1 cellular context compared by ENCODE assay signal in the genomic region with DNA sequence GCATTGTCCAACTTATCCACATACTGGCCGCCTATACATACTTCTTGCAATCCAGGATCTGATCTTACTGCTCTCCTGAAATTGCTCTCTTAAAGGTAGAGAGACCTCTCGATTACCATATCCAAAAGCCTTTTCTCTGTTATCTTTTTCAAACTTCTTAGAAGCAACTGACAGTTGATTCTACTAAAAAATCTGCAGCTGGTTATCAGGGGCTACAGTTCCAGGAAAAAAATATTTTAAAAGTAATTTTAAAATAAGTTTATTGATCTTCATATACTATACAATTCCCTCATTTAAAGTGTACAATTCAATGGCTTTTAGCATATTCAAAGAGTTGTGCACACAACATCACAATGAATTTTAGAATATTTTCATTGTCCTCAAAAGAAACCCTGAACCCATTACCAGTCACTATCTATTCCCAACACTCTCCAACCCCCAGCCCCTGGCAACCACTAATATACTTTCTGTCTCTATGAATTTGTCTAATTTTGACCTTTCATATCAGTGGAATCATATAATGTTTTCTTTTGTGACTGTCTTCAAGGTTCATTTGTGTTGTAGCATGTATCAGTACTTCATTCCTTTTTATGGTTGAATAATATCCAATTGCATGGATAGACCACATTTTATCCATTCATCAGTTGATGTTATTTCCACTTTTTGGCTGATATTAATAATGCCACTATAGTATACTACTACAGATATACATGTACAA.
TF ChIP-seq lines count a peak whose summit lies in the region.

No MANE protein-coding gene starts in this region.

TF ChIP-seq in K562, 482 proteins besides CTCF, POLR2A, EP300 and RAD21 (continues in another document):
- TF ChIP-seq RB1 (IDR thresholded peaks at IDR 0.05; ENCODE audit: low read depth): no peak
- TF ChIP-seq TCF3 (CRISPR knock-in tag; IDR thresholded peaks at IDR 0.05): peak; percentile 47
- TF ChIP-seq MAX (CRISPR knock-in tag; IDR thresholded peaks at IDR 0.05): no peak
- no peak for TF ChIP-seq HDAC3 (IDR thresholded peaks at IDR 0.05; ENCODE audit: borderline replicate concordance, partially characterized antibody)
- no peak for TF ChIP-seq TAF9B (IDR thresholded peaks at IDR 0.05; ENCODE audit: partially characterized antibody)
- TF ChIP-seq SMARCA4 (IDR thresholded peaks at IDR 0.05): 0 out of 2 replicates have a peak, but pooled peaks have one; percentile 40
- TF ChIP-seq HDAC2 (IDR thresholded peaks at IDR 0.05): peak; percentile 11; the same call in 1 of the 2 replicates
- TF ChIP-seq, protein P1, sequence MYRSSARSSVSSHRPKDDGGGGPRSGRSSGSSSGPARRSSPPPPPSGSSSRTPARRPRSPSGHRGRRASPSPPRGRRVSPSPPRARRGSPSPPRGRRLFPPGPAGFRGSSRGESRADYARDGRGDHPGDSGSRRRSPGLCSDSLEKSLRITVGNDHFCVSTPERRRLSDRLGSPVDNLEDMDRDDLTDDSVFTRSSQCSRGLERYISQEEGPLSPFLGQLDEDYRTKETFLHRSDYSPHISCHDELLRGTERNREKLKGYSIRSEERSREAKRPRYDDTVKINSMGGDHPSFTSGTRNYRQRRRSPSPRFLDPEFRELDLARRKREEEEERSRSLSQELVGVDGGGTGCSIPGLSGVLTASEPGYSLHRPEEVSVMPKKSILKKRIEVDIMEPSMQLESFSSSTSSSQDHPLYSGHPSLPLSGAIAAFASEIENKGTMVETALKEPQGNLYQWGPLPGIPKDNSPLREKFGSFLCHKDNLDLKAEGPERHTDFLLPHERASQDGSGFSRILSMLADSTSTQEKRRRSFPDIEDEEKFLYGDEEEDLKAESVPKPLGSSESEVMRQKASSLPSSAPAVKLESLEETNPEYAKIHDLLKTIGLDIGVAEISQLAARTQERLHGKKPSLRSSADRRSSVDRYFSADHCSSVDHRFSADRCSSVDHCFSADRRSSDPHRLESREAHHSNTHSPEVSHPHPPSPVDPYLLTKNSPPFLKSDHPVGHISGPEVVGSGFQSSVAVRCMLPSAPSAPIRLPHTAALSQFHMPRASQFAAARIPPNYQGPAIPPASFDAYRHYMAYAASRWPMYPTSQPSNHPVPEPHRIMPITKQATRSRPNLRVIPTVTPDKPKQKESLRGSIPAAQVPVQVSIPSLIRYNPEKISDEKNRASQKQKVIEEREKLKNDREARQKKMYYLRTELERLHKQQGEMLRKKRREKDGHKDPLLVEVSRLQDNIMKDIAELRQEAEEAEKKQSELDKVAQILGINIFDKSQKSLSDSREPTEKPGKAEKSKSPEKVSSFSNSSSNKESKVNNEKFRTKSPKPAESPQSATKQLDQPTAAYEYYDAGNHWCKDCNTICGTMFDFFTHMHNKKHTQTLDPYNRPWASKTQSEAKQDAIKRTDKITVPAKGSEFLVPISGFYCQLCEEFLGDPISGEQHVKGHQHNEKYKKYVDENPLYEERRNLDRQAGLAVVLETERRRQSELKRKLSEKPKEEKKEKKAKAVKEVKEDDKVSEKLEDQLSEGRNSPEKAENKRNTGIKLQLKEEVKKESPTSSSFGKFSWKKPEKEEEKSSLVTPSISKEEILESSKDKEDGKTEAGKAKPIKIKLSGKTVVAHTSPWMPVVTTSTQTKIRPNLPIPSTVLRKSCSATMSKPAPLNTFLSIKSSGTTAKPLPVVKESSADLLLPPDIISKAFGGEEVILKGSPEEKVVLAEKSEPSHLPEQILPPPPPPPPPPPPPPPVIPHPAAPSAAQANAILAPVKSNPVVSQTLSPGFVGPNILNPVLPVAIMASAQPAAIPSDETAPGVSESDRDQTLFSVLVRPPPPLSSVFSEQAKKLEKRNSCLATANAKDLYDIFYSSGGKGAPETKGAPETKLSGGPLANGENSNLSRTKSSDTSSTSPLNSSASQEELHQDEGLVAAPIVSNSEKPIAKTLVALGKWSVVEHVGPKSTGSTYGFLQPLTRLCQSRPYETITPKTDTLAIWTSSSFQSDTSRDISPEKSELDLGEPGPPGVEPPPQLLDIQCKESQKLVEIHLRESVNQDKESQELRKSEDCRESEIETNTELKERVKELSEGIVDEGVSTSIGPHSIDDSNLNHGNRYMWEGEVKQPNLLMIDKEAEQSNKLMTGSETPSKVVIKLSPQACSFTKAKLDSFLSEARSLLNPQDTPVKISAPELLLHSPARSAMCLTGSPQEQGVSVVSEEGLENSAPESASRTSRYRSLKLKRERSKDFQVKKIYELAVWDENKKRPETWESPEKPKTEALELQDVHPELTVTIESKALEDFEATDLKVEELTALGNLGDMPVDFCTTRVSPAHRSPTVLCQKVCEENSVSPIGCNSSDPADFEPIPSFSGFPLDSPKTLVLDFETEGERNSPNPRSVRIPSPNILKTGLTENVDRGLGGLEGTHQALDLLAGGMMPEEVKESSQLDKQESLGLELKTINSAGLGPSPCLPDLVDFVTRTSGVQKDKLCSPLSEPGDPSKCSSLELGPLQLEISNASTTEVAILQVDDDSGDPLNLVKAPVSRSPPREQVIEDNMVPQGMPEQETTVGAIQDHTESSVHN (IDR thresholded peaks at IDR 0.05; ENCODE audit: borderline replicate concordance in 1 of 2, low read depth in 1 of 2): no peak
- TF ChIP-seq ZNF507 (tag; conservative IDR thresholded peaks at IDR 0.05): no peak
- TF ChIP-seq, protein P2, sequence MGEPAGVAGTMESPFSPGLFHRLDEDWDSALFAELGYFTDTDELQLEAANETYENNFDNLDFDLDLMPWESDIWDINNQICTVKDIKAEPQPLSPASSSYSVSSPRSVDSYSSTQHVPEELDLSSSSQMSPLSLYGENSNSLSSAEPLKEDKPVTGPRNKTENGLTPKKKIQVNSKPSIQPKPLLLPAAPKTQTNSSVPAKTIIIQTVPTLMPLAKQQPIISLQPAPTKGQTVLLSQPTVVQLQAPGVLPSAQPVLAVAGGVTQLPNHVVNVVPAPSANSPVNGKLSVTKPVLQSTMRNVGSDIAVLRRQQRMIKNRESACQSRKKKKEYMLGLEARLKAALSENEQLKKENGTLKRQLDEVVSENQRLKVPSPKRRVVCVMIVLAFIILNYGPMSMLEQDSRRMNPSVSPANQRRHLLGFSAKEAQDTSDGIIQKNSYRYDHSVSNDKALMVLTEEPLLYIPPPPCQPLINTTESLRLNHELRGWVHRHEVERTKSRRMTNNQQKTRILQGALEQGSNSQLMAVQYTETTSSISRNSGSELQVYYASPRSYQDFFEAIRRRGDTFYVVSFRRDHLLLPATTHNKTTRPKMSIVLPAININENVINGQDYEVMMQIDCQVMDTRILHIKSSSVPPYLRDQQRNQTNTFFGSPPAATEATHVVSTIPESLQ (CRISPR knock-in tag; IDR thresholded peaks at IDR 0.05): no peak
- no peak for TF ChIP-seq MEIS2 (IDR thresholded peaks at IDR 0.05; ENCODE audit: partially characterized antibody)
- peak; percentile 30; the same call in 1 of the 2 replicates for TF ChIP-seq RFX1 (IDR thresholded peaks at IDR 0.05)
- TF ChIP-seq, protein P3, sequence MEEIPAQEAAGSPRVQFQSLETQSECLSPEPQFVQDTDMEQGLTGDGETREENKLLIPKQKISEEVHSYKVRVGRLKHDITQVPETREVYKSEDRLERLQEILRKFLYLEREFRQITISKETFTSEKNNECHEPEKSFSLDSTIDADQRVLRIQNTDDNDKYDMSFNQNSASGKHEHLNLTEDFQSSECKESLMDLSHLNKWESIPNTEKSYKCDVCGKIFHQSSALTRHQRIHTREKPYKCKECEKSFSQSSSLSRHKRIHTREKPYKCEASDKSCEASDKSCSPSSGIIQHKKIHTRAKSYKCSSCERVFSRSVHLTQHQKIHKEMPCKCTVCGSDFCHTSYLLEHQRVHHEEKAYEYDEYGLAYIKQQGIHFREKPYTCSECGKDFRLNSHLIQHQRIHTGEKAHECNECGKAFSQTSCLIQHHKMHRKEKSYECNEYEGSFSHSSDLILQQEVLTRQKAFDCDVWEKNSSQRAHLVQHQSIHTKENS (CRISPR knock-in tag; IDR thresholded peaks at IDR 0.05): no peak
- TF ChIP-seq HCFC1 (IDR thresholded peaks at IDR 0.05; ENCODE audit: low read depth, low read length): no peak
- TF ChIP-seq STAT5A (IDR thresholded peaks at IDR 0.05; ENCODE audit: borderline replicate concordance, low read length): 0 out of 2 replicates have a peak, but pooled peaks have one; percentile 31
- TF ChIP-seq NCOA6 (IDR thresholded peaks at IDR 0.05): no peak
- TF ChIP-seq ARID1B (IDR thresholded peaks at IDR 0.05): peak; percentile 87
- TF ChIP-seq ZNF24 (IDR thresholded peaks at IDR 0.05): peak; percentile 63; the same call in 1 of the 2 replicates
- TF ChIP-seq NEUROD1 (IDR thresholded peaks at IDR 0.05; ENCODE audit: borderline replicate concordance, low read depth, low read length, partially characterized antibody): no peak
- TF ChIP-seq ZFP36 (IDR thresholded peaks at IDR 0.05; ENCODE audit: low read depth, low read length, partially characterized antibody): no peak
- TF ChIP-seq XRCC3 (IDR thresholded peaks at IDR 0.05): no peak
- TF ChIP-seq SNRNP70 (optimal IDR thresholded peaks at IDR 0.05; ENCODE audit: low read depth, low read length): no peak
- TF ChIP-seq NBN (IDR thresholded peaks at IDR 0.05; ENCODE audit: low read depth): no peak
- TF ChIP-seq RBM25 (IDR thresholded peaks at IDR 0.05; ENCODE audit: low read depth, low read length, severe bottlenecking): no peak
- no peak for TF ChIP-seq BRCA1 (IDR thresholded peaks at IDR 0.05)
- TF ChIP-seq BRCA1 (CRISPR knock-in tag; IDR thresholded peaks at IDR 0.05): no peak
- TF ChIP-seq ZNF197 (CRISPR knock-in tag; IDR thresholded peaks at IDR 0.05; ENCODE audit: low read depth): no peak
- TF ChIP-seq ZNF3 (CRISPR knock-in tag; IDR thresholded peaks at IDR 0.05): no peak
- TF ChIP-seq ZNF586 (CRISPR knock-in tag; conservative IDR thresholded peaks at IDR 0.05): no peak
- no peak for TF ChIP-seq ZNF384 (IDR thresholded peaks at IDR 0.05; ENCODE audit: low read depth, low read length)
- no peak for TF ChIP-seq PATZ1 (CRISPR knock-in tag; IDR thresholded peaks at IDR 0.05; ENCODE audit: borderline replicate concordance)
- no peak for TF ChIP-seq EGR1 (conservative IDR thresholded peaks at IDR 0.05)
- no peak for TF ChIP-seq POLR2H (tag; IDR thresholded peaks at IDR 0.05; ENCODE audit: low read depth)
- peak; percentile 55; the same call in 1 of the 2 replicates for TF ChIP-seq CBFA2T2 (conservative IDR thresholded peaks at IDR 0.05)
- 0 out of 2 replicates have a peak, but pooled peaks have one; percentile 33 for TF ChIP-seq SOX6 (IDR thresholded peaks at IDR 0.05)
- peak; percentile 15; the same call in 1 of the 2 replicates for TF ChIP-seq MTA2 (IDR thresholded peaks at IDR 0.05; ENCODE audit: low read depth)
- TF ChIP-seq SMAD1 (IDR thresholded peaks at IDR 0.05; ENCODE audit: low read depth, low read length, partially characterized antibody): no peak
- TF ChIP-seq ZNF76 (CRISPR knock-in tag; IDR thresholded peaks at IDR 0.05; ENCODE audit: borderline replicate concordance): no peak
- TF ChIP-seq RBM17 (IDR thresholded peaks at IDR 0.05; ENCODE audit: borderline replicate concordance, low read depth, low read length): no peak
- TF ChIP-seq ZNF224 (CRISPR knock-in tag; IDR thresholded peaks at IDR 0.05): no peak
- no peak for TF ChIP-seq BRD9 (IDR thresholded peaks at IDR 0.05; ENCODE audit: low read depth, partially characterized antibody)
- TF ChIP-seq SMARCE1 (IDR thresholded peaks at IDR 0.05): peak; percentile 13; the same call in 1 of the 2 replicates
- no peak for TF ChIP-seq MTF1 (CRISPR knock-in tag; IDR thresholded peaks at IDR 0.05; ENCODE audit: borderline replicate concordance)
- 0 out of 2 replicates have a peak, but pooled peaks have one; percentile 17 for TF ChIP-seq ZEB2 (IDR thresholded peaks at IDR 0.05)
- TF ChIP-seq PHF20 (IDR thresholded peaks at IDR 0.05; ENCODE audit: partially characterized antibody): no peak
- no peak for TF ChIP-seq ZNF695 (CRISPR knock-in tag; IDR thresholded peaks at IDR 0.05)
- TF ChIP-seq GTF2F1 (IDR thresholded peaks at IDR 0.05; ENCODE audit: low read depth, low read length): no peak
- TF ChIP-seq LARP7 (IDR thresholded peaks at IDR 0.05): no peak
- peak; percentile 59 for TF ChIP-seq TEAD4 (IDR thresholded peaks at IDR 0.05; ENCODE audit: low read length)
- no peak for TF ChIP-seq TEAD4 (CRISPR knock-in tag; IDR thresholded peaks at IDR 0.05; ENCODE audit: borderline replicate concordance)
- no peak for TF ChIP-seq ZBTB2 (IDR thresholded peaks at IDR 0.05)
- no peak for TF ChIP-seq ZNF274 (IDR thresholded peaks at IDR 0.05; ENCODE audit: borderline replicate concordance, low read depth, low read length)
- TF ChIP-seq NRF1 (conservative IDR thresholded peaks at IDR 0.05 in 1 of 2, IDR thresholded peaks at IDR 0.05 in 1 of 2): no peak
- TF ChIP-seq MTA1 (IDR thresholded peaks at IDR 0.05; ENCODE audit: borderline replicate concordance): no peak
